Comparison of ENCODE assay signal across 17 cellular contexts in the genomic region with DNA sequence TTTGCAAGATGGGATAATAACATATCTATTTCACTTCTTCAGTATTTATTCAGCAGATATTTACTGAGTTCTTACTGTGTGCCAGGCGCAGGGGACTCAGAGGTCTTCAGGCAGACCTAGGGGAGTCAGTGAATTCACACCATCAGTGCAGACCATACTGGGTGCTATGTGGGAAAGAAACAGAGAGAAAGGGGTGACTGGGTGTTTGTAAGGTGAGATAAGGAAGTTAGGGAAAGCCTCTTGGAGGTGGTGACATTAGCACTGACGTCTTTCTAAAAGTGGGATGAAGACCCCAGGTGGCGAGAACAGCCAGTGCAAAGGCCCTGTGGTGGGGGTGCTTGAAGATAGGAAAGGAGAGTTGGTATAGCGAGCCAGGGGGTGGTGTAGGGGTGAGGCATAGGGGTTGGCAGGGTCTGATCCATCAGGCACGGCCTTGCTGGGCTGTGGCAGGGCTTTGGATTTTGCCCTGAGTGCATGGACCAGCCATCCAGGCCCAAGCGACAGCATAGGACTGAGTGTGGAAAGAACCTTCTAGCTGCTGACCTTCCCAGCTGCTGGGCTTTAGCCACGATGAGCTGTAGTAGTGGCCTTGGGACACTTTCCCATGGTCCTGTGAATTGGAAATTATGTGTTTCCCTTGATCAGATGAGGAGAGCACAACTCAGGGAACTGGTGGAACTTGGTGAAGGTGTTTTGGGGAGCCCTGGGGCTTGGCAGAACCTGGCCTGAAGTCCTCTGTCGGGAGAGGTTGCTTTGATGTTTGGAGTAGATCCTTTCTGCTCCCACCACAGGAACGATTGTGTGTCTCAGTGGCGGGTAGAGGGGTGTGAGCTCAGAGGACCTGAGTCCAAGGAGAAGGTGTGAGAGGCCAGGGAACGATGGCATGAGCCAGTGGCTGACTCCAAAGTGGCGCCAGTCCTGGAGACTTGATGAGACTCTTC. TPM values are rescaled to one million over a fixed set of nuclear protein-coding genes. Genes with fewer than 3 reads are reported as not detected.
DNase-seq lines count a peak whose midpoint lies in the region; ATAC-seq, FAIRE-seq and TF ChIP-seq lines count a peak whose summit lies in the region.
"Had no signal": no experiment of that assay in that cellular context is flagged by ENCODE, and none has a peak within 500 bp of the region (broad histone marks: within the 10 kb centered on the region; RNA-seq: fewer than 3 reads in every experiment).

No MANE protein-coding gene starts in this region.

- BruUV-seq in HepG2 (replicated peaks; lab: Mats Ljungman, UMichigan) = no TSS peak

- CTCF ChIA-PET in HepG2 (lab: Yijun Ruan, JAX; ENCODE audit: low intra/inter-chr PET ratio, low total read pairs) = no interaction called here

- H3K79me2 ChIP-seq in HepG2 (ENCODE audit: insufficient read depth, low read length) = peaks cover 11% of the 10 kb centered on the region
- H3K79me2 ChIP-seq: parathyroid adenoma had no signal

- peaks cover 9% of the 10 kb centered on the region; the same call in 1 of the 2 replicates for H4K20me1 ChIP-seq in HepG2 (ENCODE audit: insufficient read depth, low read length)

- 0 out of 2 replicates have a peak, but pooled peaks have one; percentile 17 for TF ChIP-seq RAD21 in HepG2 (CRISPR knock-in tag; IDR thresholded peaks at IDR 0.05)

- TF ChIP-seq EP300 in HepG2 (IDR thresholded peaks at IDR 0.05; ENCODE audit: low read depth in 2 of 2, low read length in 2 of 2) = peak in 1 of 2 experiments; percentile 43; a peak in 1 of 4 replicates
- TF ChIP-seq EP300 in HepG2 (CRISPR knock-in tag; IDR thresholded peaks at IDR 0.05; ENCODE audit: borderline replicate concordance) = no peak
- no peak for TF ChIP-seq EP300 in upper lobe of left lung (IDR thresholded peaks at IDR 0.05)

- TF ChIP-seq CTCF in left ventricle myocardium inferior (IDR thresholded peaks at IDR 0.05; ENCODE audit: borderline replicate concordance) (no peak), heart right ventricle (IDR thresholded peaks at IDR 0.05) (no peak), HepG2 (CRISPR knock-in tag; IDR thresholded peaks at IDR 0.05) (0 out of 2 replicates have a peak, but pooled peaks have one; percentile 8), upper lobe of left lung (IDR thresholded peaks at IDR 0.05) (no peak)

- H3K4me1 ChIP-seq in left ventricle myocardium inferior = peaks cover 42% of the 10 kb centered on the region
- peaks cover 14 to 38% (median 25%) of the 10 kb centered on the region in 9 donors for H3K4me1 ChIP-seq in heart right ventricle
- peaks cover 81% of the 10 kb centered on the region for H3K4me1 ChIP-seq in HepG2 (ENCODE audit: insufficient read depth, low read length)
- H3K4me1 ChIP-seq in upper lobe of left lung = peaks cover 25 to 34% (median 29%) of the 10 kb centered on the region in 4 donors
- H3K4me1 ChIP-seq in small intestine (ENCODE audit: control insufficient read depth in 2 of 2, insufficient read depth in 1 of 2, low read depth in 1 of 2, low read length in 1 of 2) = peaks cover 0 to 2% of the 10 kb centered on the region in 2 donors

- DNase-seq in left ventricle myocardium inferior (no peak), heart right ventricle (no peak), HepG2 (ENCODE audit: low spot score) (no peak), upper lobe of left lung (no peak), small intestine (no peak)
- DNase-seq: activated CD4-positive, CD25-positive, alpha-beta regulatory T cell; NCI-H2029 had no signal

- no peak for FAIRE-seq in HepG2 (lab: Jason Lieb, UNC)
- FAIRE-seq in small intestine (lab: Jason Lieb, UNC) = no peak
- FAIRE-seq: GM18507, kidney, RCC 7860 had no signal

- 93 to 95% methylated on average over 12 of the region's 12 CpGs for WGBS in heart right ventricle, 2 donors
- 23% methylated on average over 12 of the region's 12 CpGs for WGBS in HepG2 (ENCODE audit: low lambda C conversion rate)
- 90 to 91% methylated on average over 12 of the region's 12 CpGs for WGBS in upper lobe of left lung, 2 donors
- WGBS in small intestine, 3 donors = 87 to 92% (median 91%) methylated on average over 12 of the region's 12 CpGs

- POLR2A ChIA-PET in HepG2 (lab: Yijun Ruan, JAX) = interaction anchor here (0.7 to 9.0 kb wide), 12 partner anchors 15 to 128 kb away, joined by 3 to 351 read pairs (median 4); a partner anchor contains a TSS

- H3K4me3 ChIP-seq in left ventricle myocardium inferior (no peak overlapping the region), heart right ventricle (no peak overlapping the region), HepG2 (replicated peaks in 1 of 3; ENCODE audit: insufficient read depth in 1 of 3, low read depth in 2 of 3, low read length in 3 of 3) (peak overlapping the region in 2 of 3 experiments; percentile 48 to 71; a peak in 4 of 6 replicates), upper lobe of left lung (no peak overlapping the region), small intestine (ENCODE audit: low read depth in 1 of 2, low read length in 2 of 2) (no peak overlapping the region)
- H3K4me3 ChIP-seq: smooth muscle cell had no signal

- ATAC-seq in heart right ventricle (no peak), HepG2 (no peak; the same call in 2 of the 3 replicates), upper lobe of left lung (ENCODE audit: low FRiP score in 2 of 2) (no peak), HG03342 (IDR thresholded peaks at IDR 0.05; ENCODE audit: unreplicated experiment) (no peak)

- H2AFZ ChIP-seq in HepG2 (ENCODE audit: low read length) = peak overlapping the region; percentile 1
- H2AFZ ChIP-seq: parathyroid adenoma had no signal

- intact Hi-C loops in left ventricle myocardium inferior (cut with micrococcal nuclease) = loop anchor here (5.0 to 10.0 kb wide), 2 partner anchors 95 to 288 kb away; no protein-coding TSS in a partner anchor
- intact Hi-C loops in heart right ventricle (cut with DNase I) = loop anchor here in 9 of 10 donors (5.0 to 10.0 kb wide), 9 partner anchors 95 to 293 kb away; no protein-coding TSS in a partner anchor
- intact Hi-C loops in HepG2 (cut with micrococcal nuclease; ENCODE audit: unreplicated experiment) = loop anchor here (5.0 kb wide), 2 partner anchors 37 to 112 kb away; no protein-coding TSS in a partner anchor

- H3K27me3 ChIP-seq in left ventricle myocardium inferior (ENCODE audit: low read depth) (no peaks in the 10 kb centered on the region), heart right ventricle (no peaks in the 10 kb centered on the region), HepG2 (ENCODE audit: control insufficient read depth in 1 of 2, insufficient read depth in 2 of 2, low read length in 2 of 2) (no peaks in the 10 kb centered on the region; a peak in 2 of 5 replicates), upper lobe of left lung (no peaks in the 10 kb centered on the region), small intestine (ENCODE audit: control insufficient read depth in 2 of 2, insufficient read depth in 2 of 2, low read length in 2 of 2) (no peaks in the 10 kb centered on the region)

- in situ Hi-C loops in HepG2 (cut with HindIII; ENCODE audit: extremely low pct_ligation_motif_present, low pct_unique_long_range_greater_than_20kb) = loop anchor here (5.0 kb wide), 2 partner anchors 87 to 293 kb away; a partner anchor contains a TSS

- H3K9ac ChIP-seq in HepG2 (ENCODE audit: insufficient read depth, low read depth, low read length) = peak overlapping the region; percentile 3
- H3K9ac ChIP-seq: parathyroid adenoma had no signal

- TF ChIP-seq POLR2A in HepG2 (IDR thresholded peaks at IDR 0.05; ENCODE audit: insufficient read depth in 1 of 2, low read depth in 2 of 2, low read length in 2 of 2) (no peak), upper lobe of left lung (IDR thresholded peaks at IDR 0.05) (no peak)

- no peaks in the 10 kb centered on the region for H3K9me3 ChIP-seq in left ventricle myocardium inferior (replicated peaks)
- no peaks in the 10 kb centered on the region for H3K9me3 ChIP-seq in heart right ventricle
- H3K9me3 ChIP-seq in HepG2 (ENCODE audit: low read length) = no peaks in the 10 kb centered on the region
- no peaks in the 10 kb centered on the region for H3K9me3 ChIP-seq in upper lobe of left lung
- H3K9me3 ChIP-seq in small intestine (ENCODE audit: control insufficient read depth, low read depth) = no peaks in the 10 kb centered on the region

- peak overlapping the region; percentile 73 for H3K27ac ChIP-seq in left ventricle myocardium inferior (replicated peaks)
- H3K27ac ChIP-seq in heart right ventricle = peak overlapping the region in 5 of 10 donors; percentile 53 to 70 (median 57)
- H3K27ac ChIP-seq in HepG2 (ENCODE audit: extremely low read length, insufficient read depth, low read length) = no peak overlapping the region
- peak overlapping the region in 3 of 4 donors; percentile 45 to 67 (median 46) for H3K27ac ChIP-seq in upper lobe of left lung
- H3K27ac ChIP-seq in small intestine (ENCODE audit: low read depth in 1 of 2, low read length in 1 of 2) = peak overlapping the region in 1 of 2 donors; percentile 79
- H3K27ac ChIP-seq: epithelial cell of prostate, parathyroid adenoma had no signal

- H3K36me3 ChIP-seq in left ventricle myocardium inferior (no peaks in the 10 kb centered on the region), heart right ventricle (peaks cover 0 to 4% (median 0%) of the 10 kb centered on the region in 9 donors), HepG2 (replicated peaks in 1 of 2; ENCODE audit: control insufficient read depth in 1 of 2, insufficient read depth in 2 of 2, low read length in 2 of 2) (no peaks in the 10 kb centered on the region), upper lobe of left lung (no peaks in the 10 kb centered on the region), small intestine (ENCODE audit: control insufficient read depth in 2 of 2, insufficient read depth in 2 of 2, low read length in 2 of 2) (peaks cover 0 to 1% of the 10 kb centered on the region in 2 donors)

- peak overlapping the region; percentile 94 for H3K4me2 ChIP-seq in HepG2 (ENCODE audit: low read depth, low read length)
- H3K4me2 ChIP-seq: smooth muscle cell had no signal

RNA-seq across cellular contexts. Expression of a gene that starts 3.9 kb away (rescaled TPM):
- total RNA-seq in left ventricle myocardium inferior = 2.9 TPM
- total RNA-seq in heart right ventricle = 10 to 100 TPM in 1 of 10 donors, 1 to 10 TPM in 7, under 1 TPM in 2; 0.60 to 12.2 (median 2.1) TPM
- 10 to 100 TPM in 1 of 2 donors, 1 to 10 TPM in 1; 5.8 to 10.8 TPM for polyA plus RNA-seq in heart right ventricle
- total RNA-seq in HepG2 (2016; rRNA removed; fragmentation: Illumina TruSeq; extraction: Trizol) = 3.3 and 5.3 TPM in 2 replicates
- 5.4 and 8.1 TPM in 2 replicates for total RNA-seq in HepG2 (2016; cell fraction: cytosol; rRNA removed; fragmentation: Illumina TruSeq; extraction: Trizol; ENCODE audit: low read depth)
- total RNA-seq in HepG2 (2016; cell fraction: insoluble cytoplasmic fraction; rRNA removed; fragmentation: Illumina TruSeq; extraction: Trizol) = 2.8 and 4.2 TPM in 2 replicates
- total RNA-seq in HepG2 (2016; cell fraction: membrane; rRNA removed; fragmentation: Illumina TruSeq; extraction: Trizol) = 9.1 and 10.9 TPM in 2 replicates
- total RNA-seq in HepG2 (2016; cell fraction: nucleus; rRNA removed; fragmentation: Illumina TruSeq; extraction: Trizol) = 5.6 and 5.7 TPM in 2 replicates
- 6.3 and 9.4 TPM in 2 replicates for polyA plus RNA-seq in HepG2 (2011; rRNA removed)
- 5.3 and 8.4 TPM in 2 replicates for polyA plus RNA-seq in HepG2 (2011; cell fraction: cytosol; rRNA removed)
- 30.3 and 31.6 TPM in 2 replicates for polyA plus RNA-seq in HepG2 (2011; cell fraction: nucleus; rRNA removed)
- 6.5 and 7.4 TPM in 2 replicates for polyA plus RNA-seq in HepG2 (2012)
- polyA plus RNA-seq in HepG2 (2016; cell fraction: cytosol; fragmentation: Illumina TruSeq; extraction: Trizol; ENCODE audit: low read depth) = 5.5 and 7.8 TPM in 2 replicates
- polyA plus RNA-seq in HepG2 (2016; cell fraction: insoluble cytoplasmic fraction; fragmentation: Illumina TruSeq; extraction: Trizol; ENCODE audit: low read depth) = 5.2 and 6.3 TPM in 2 replicates
- 7.1 and 9.9 TPM in 2 replicates for polyA plus RNA-seq in HepG2 (2016; cell fraction: membrane; fragmentation: Illumina TruSeq; extraction: Trizol; ENCODE audit: low read depth)
- polyA plus RNA-seq in HepG2 (2016; cell fraction: nucleus; fragmentation: Illumina TruSeq; extraction: Trizol; ENCODE audit: insufficient read depth, low read depth) = 8.1 and 8.6 TPM in 2 replicates
- 3.9 and 31.0 TPM in 2 replicates for polyA minus RNA-seq in HepG2 (2011; rRNA and poly(A)+ RNA removed; ENCODE audit: low replicate concordance)
- polyA minus RNA-seq in HepG2 (2011; cell fraction: cytosol; rRNA and poly(A)+ RNA removed) = 12.0 and 14.0 TPM in 2 replicates
- 44.8 and 46.1 TPM in 2 replicates for polyA minus RNA-seq in HepG2 (2011; cell fraction: nucleus; rRNA and poly(A)+ RNA removed)
- total RNA-seq in upper lobe of left lung = 10 to 100 TPM in 5 of 6 donors, 1 to 10 TPM in 1; 9.4 to 36.6 (median 18.5) TPM
- 10 to 100 TPM in 1 of 3 donors, 1 to 10 TPM in 2; 3.5 to 15.0 (median 6.7) TPM for polyA plus RNA-seq in small intestine

RNA-seq across cellular contexts. Expression of a gene that starts 9.2 kb away (rescaled TPM):
- total RNA-seq in left ventricle myocardium inferior (not detected), heart right ventricle (not detected), HepG2 (2016; rRNA removed; fragmentation: Illumina TruSeq; extraction: Trizol) (not detected in 2 replicates), upper lobe of left lung (not detected)
- polyA plus RNA-seq in heart right ventricle (not detected), HepG2 (2011; rRNA removed) (not detected in 2 replicates), small intestine (not detected)
- not detected in 2 replicates for total RNA-seq in HepG2 (2016; cell fraction: cytosol; rRNA removed; fragmentation: Illumina TruSeq; extraction: Trizol; ENCODE audit: low read depth)
- total RNA-seq in HepG2 (2016; cell fraction: insoluble cytoplasmic fraction; rRNA removed; fragmentation: Illumina TruSeq; extraction: Trizol) = not detected in 2 replicates
- total RNA-seq in HepG2 (2016; cell fraction: membrane; rRNA removed; fragmentation: Illumina TruSeq; extraction: Trizol) = not detected in 2 replicates
- not detected in 2 replicates for total RNA-seq in HepG2 (2016; cell fraction: nucleus; rRNA removed; fragmentation: Illumina TruSeq; extraction: Trizol)
- not detected in 2 replicates for polyA plus RNA-seq in HepG2 (2011; cell fraction: cytosol; rRNA removed)
- polyA plus RNA-seq in HepG2 (2011; cell fraction: nucleus; rRNA removed) = not detected in 2 replicates
- polyA plus RNA-seq in HepG2 (2012) = not detected in 2 replicates
- polyA plus RNA-seq in HepG2 (2016; cell fraction: cytosol; fragmentation: Illumina TruSeq; extraction: Trizol; ENCODE audit: low read depth) = not detected in 2 replicates
- not detected in 2 replicates for polyA plus RNA-seq in HepG2 (2016; cell fraction: insoluble cytoplasmic fraction; fragmentation: Illumina TruSeq; extraction: Trizol; ENCODE audit: low read depth)
- not detected in 2 replicates for polyA plus RNA-seq in HepG2 (2016; cell fraction: membrane; fragmentation: Illumina TruSeq; extraction: Trizol; ENCODE audit: low read depth)
- polyA plus RNA-seq in HepG2 (2016; cell fraction: nucleus; fragmentation: Illumina TruSeq; extraction: Trizol; ENCODE audit: insufficient read depth, low read depth) = not detected in 2 replicates
- polyA minus RNA-seq in HepG2 (2011; rRNA and poly(A)+ RNA removed; ENCODE audit: low replicate concordance) = not detected in 2 replicates
- not detected in 2 replicates for polyA minus RNA-seq in HepG2 (2011; cell fraction: cytosol; rRNA and poly(A)+ RNA removed)
- not detected in 2 replicates for polyA minus RNA-seq in HepG2 (2011; cell fraction: nucleus; rRNA and poly(A)+ RNA removed)
- total RNA-seq: HT-29, kidney, MCF 10A, mesothelial cell of epicardium, smooth muscle cell had no signal
- polyA plus RNA-seq: smooth muscle cell had no signal

RNA-seq across cellular contexts. Expression of a gene that starts 13.5 kb away (rescaled TPM):
- not detected for total RNA-seq in left ventricle myocardium inferior
- total RNA-seq in heart right ventricle = not detected
- polyA plus RNA-seq in heart right ventricle = not detected
- not detected in 2 replicates for total RNA-seq in HepG2 (2016; rRNA removed; fragmentation: Illumina TruSeq; extraction: Trizol)
- not detected in 2 replicates for total RNA-seq in HepG2 (2016; cell fraction: cytosol; rRNA removed; fragmentation: Illumina TruSeq; extraction: Trizol; ENCODE audit: low read depth)
- not detected in 2 replicates for total RNA-seq in HepG2 (2016; cell fraction: insoluble cytoplasmic fraction; rRNA removed; fragmentation: Illumina TruSeq; extraction: Trizol)
- not detected in 2 replicates for total RNA-seq in HepG2 (2016; cell fraction: membrane; rRNA removed; fragmentation: Illumina TruSeq; extraction: Trizol)
- not detected in 2 replicates for total RNA-seq in HepG2 (2016; cell fraction: nucleus; rRNA removed; fragmentation: Illumina TruSeq; extraction: Trizol)
- polyA plus RNA-seq in HepG2 (2011; rRNA removed) = not detected in 2 replicates
- polyA plus RNA-seq in HepG2 (2011; cell fraction: cytosol; rRNA removed) = not detected in 2 replicates
- polyA plus RNA-seq in HepG2 (2011; cell fraction: nucleus; rRNA removed) = not detected in 2 replicates
- polyA plus RNA-seq in HepG2 (2012) = not detected in 2 replicates
- polyA plus RNA-seq in HepG2 (2016; cell fraction: cytosol; fragmentation: Illumina TruSeq; extraction: Trizol; ENCODE audit: low read depth) = not detected in 2 replicates
- polyA plus RNA-seq in HepG2 (2016; cell fraction: insoluble cytoplasmic fraction; fragmentation: Illumina TruSeq; extraction: Trizol; ENCODE audit: low read depth) = not detected in 2 replicates
- not detected in 2 replicates for polyA plus RNA-seq in HepG2 (2016; cell fraction: membrane; fragmentation: Illumina TruSeq; extraction: Trizol; ENCODE audit: low read depth)
- polyA plus RNA-seq in HepG2 (2016; cell fraction: nucleus; fragmentation: Illumina TruSeq; extraction: Trizol; ENCODE audit: insufficient read depth, low read depth) = not detected in 2 replicates
- polyA minus RNA-seq in HepG2 (2011; rRNA and poly(A)+ RNA removed; ENCODE audit: low replicate concordance) = not detected in 2 replicates
- polyA minus RNA-seq in HepG2 (2011; cell fraction: cytosol; rRNA and poly(A)+ RNA removed) = not detected in 2 replicates
- 2.8 TPM in 1 of 2 replicates, not detected in the other for polyA minus RNA-seq in HepG2 (2011; cell fraction: nucleus; rRNA and poly(A)+ RNA removed)
- not detected for total RNA-seq in upper lobe of left lung
- polyA plus RNA-seq in small intestine = not detected
- total RNA-seq: HT-29, kidney, MCF 10A, mesothelial cell of epicardium, smooth muscle cell had no signal
- polyA plus RNA-seq: smooth muscle cell had no signal

RNA-seq across cellular contexts. Expression of a gene that starts 16.4 kb away (rescaled TPM):
- total RNA-seq in left ventricle myocardium inferior (not detected), heart right ventricle (not detected), HepG2 (2016; rRNA removed; fragmentation: Illumina TruSeq; extraction: Trizol) (not detected in 2 replicates), upper lobe of left lung (not detected)
- polyA plus RNA-seq in heart right ventricle (not detected), HepG2 (2011; rRNA removed) (0.54 TPM in 1 of 2 replicates, not detected in the other), small intestine (not detected)
- 0.61 TPM in 1 of 2 replicates, not detected in the other for total RNA-seq in HepG2 (2016; cell fraction: cytosol; rRNA removed; fragmentation: Illumina TruSeq; extraction: Trizol; ENCODE audit: low read depth)
- total RNA-seq in HepG2 (2016; cell fraction: insoluble cytoplasmic fraction; rRNA removed; fragmentation: Illumina TruSeq; extraction: Trizol) = not detected in 2 replicates
- 0.28 and 0.52 TPM in 2 replicates for total RNA-seq in HepG2 (2016; cell fraction: membrane; rRNA removed; fragmentation: Illumina TruSeq; extraction: Trizol)
- not detected in 2 replicates for total RNA-seq in HepG2 (2016; cell fraction: nucleus; rRNA removed; fragmentation: Illumina TruSeq; extraction: Trizol)
- 0.19 and 0.26 TPM in 2 replicates for polyA plus RNA-seq in HepG2 (2011; cell fraction: cytosol; rRNA removed)
- polyA plus RNA-seq in HepG2 (2011; cell fraction: nucleus; rRNA removed) = not detected in 2 replicates
- polyA plus RNA-seq in HepG2 (2012) = not detected in 2 replicates
- polyA plus RNA-seq in HepG2 (2016; cell fraction: cytosol; fragmentation: Illumina TruSeq; extraction: Trizol; ENCODE audit: low read depth) = 1.6 and 2.0 TPM in 2 replicates
- polyA plus RNA-seq in HepG2 (2016; cell fraction: insoluble cytoplasmic fraction; fragmentation: Illumina TruSeq; extraction: Trizol; ENCODE audit: low read depth) = 0.56 TPM in 1 of 2 replicates, not detected in the other
- polyA plus RNA-seq in HepG2 (2016; cell fraction: membrane; fragmentation: Illumina TruSeq; extraction: Trizol; ENCODE audit: low read depth) = 0.55 and 0.73 TPM in 2 replicates
- not detected in 2 replicates for polyA plus RNA-seq in HepG2 (2016; cell fraction: nucleus; fragmentation: Illumina TruSeq; extraction: Trizol; ENCODE audit: insufficient read depth, low read depth)
- polyA minus RNA-seq in HepG2 (2011; rRNA and poly(A)+ RNA removed; ENCODE audit: low replicate concordance) = not detected in 2 replicates
- not detected in 2 replicates for polyA minus RNA-seq in HepG2 (2011; cell fraction: cytosol; rRNA and poly(A)+ RNA removed)
- polyA minus RNA-seq in HepG2 (2011; cell fraction: nucleus; rRNA and poly(A)+ RNA removed) = not detected in 2 replicates
- total RNA-seq: HT-29, kidney, MCF 10A, mesothelial cell of epicardium, smooth muscle cell had no signal
- polyA plus RNA-seq: smooth muscle cell had no signal

RNA-seq across cellular contexts. Expression of a gene that starts 21.2 kb away (rescaled TPM):
- not detected for total RNA-seq in left ventricle myocardium inferior
- not detected for total RNA-seq in heart right ventricle
- not detected for polyA plus RNA-seq in heart right ventricle
- total RNA-seq in HepG2 (2016; rRNA removed; fragmentation: Illumina TruSeq; extraction: Trizol) = not detected in 2 replicates
- total RNA-seq in HepG2 (2016; cell fraction: cytosol; rRNA removed; fragmentation: Illumina TruSeq; extraction: Trizol; ENCODE audit: low read depth) = not detected in 2 replicates
- not detected in 2 replicates for total RNA-seq in HepG2 (2016; cell fraction: insoluble cytoplasmic fraction; rRNA removed; fragmentation: Illumina TruSeq; extraction: Trizol)
- total RNA-seq in HepG2 (2016; cell fraction: membrane; rRNA removed; fragmentation: Illumina TruSeq; extraction: Trizol) = not detected in 2 replicates
- not detected in 2 replicates for total RNA-seq in HepG2 (2016; cell fraction: nucleus; rRNA removed; fragmentation: Illumina TruSeq; extraction: Trizol)
- not detected in 2 replicates for polyA plus RNA-seq in HepG2 (2011; rRNA removed)
- polyA plus RNA-seq in HepG2 (2011; cell fraction: cytosol; rRNA removed) = 0.44 TPM in 1 of 2 replicates, not detected in the other
- polyA plus RNA-seq in HepG2 (2011; cell fraction: nucleus; rRNA removed) = not detected in 2 replicates
- polyA plus RNA-seq in HepG2 (2012) = not detected in 2 replicates
- not detected in 2 replicates for polyA plus RNA-seq in HepG2 (2016; cell fraction: cytosol; fragmentation: Illumina TruSeq; extraction: Trizol; ENCODE audit: low read depth)
- not detected in 2 replicates for polyA plus RNA-seq in HepG2 (2016; cell fraction: insoluble cytoplasmic fraction; fragmentation: Illumina TruSeq; extraction: Trizol; ENCODE audit: low read depth)
- not detected in 2 replicates for polyA plus RNA-seq in HepG2 (2016; cell fraction: membrane; fragmentation: Illumina TruSeq; extraction: Trizol; ENCODE audit: low read depth)
- polyA plus RNA-seq in HepG2 (2016; cell fraction: nucleus; fragmentation: Illumina TruSeq; extraction: Trizol; ENCODE audit: insufficient read depth, low read depth) = not detected in 2 replicates
- polyA minus RNA-seq in HepG2 (2011; rRNA and poly(A)+ RNA removed; ENCODE audit: low replicate concordance) = not detected in 2 replicates
- polyA minus RNA-seq in HepG2 (2011; cell fraction: cytosol; rRNA and poly(A)+ RNA removed) = not detected in 2 replicates
- not detected in 2 replicates for polyA minus RNA-seq in HepG2 (2011; cell fraction: nucleus; rRNA and poly(A)+ RNA removed)
- not detected for total RNA-seq in upper lobe of left lung
- not detected for polyA plus RNA-seq in small intestine
- total RNA-seq: HT-29, kidney, MCF 10A, mesothelial cell of epicardium, smooth muscle cell had no signal
- polyA plus RNA-seq: smooth muscle cell had no signal

Comparison
In these comparisons a context has a peak if more than half of its experiments do, and no peak if none do; other contexts are left out.
1. H3K4me3 ChIP-seq: peak in HepG2 (2 of 3); none in left ventricle myocardium inferior (single experiment), heart right ventricle (0 of 10), upper lobe of left lung (0 of 4) and small intestine (0 of 2).